Comparison of ENCODE assay signal across 9 cellular contexts in the genomic region with DNA sequence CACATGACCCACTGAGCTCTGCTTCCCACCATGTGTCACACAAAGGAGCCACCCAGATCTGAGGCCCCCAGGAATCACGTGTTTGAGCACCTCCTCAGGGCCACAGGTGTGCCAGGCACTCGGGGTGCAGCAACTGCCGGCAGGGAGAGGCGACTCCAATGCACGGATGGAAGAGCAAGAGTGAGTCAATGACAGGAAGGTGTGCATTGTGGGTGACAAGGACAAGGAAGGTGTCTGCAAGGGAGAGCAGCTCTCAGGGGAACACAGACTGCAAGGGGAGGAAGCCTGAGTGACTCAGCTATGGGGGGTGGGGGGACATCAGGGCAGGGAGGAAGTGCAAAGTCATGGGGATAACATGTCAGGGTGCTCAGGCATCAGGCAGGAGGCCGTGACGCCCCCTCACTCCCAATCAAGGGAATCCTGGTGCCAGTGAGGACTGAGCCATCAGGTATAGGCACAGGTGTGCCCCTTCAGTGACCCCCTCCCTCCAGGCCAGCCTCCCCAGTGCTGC.
A peak's percentile ranks its signal among the peaks of the same experiment; 100 is the strongest.
DNase-seq lines count a peak whose midpoint lies in the region; ATAC-seq and TF ChIP-seq lines count a peak whose summit lies in the region.
"Had no signal": no experiment of that assay in that cellular context is flagged by ENCODE, and none has a peak within 500 bp of the region (broad histone marks: within the 10 kb centered on the region; RNA-seq: fewer than 3 reads in every experiment).

No MANE protein-coding gene starts in this region.

- ATAC-seq in stimulated activated memory B cell treated with anti-CD40 and anti-IgM and Interleukin-4, amounts not matched to agents 10 μg/mL and 1 μg/mL and 100 μg/mL, for 72 hours: peak; percentile 58
- ATAC-seq in HG03354 (IDR thresholded peaks at IDR 0.05; ENCODE audit: poor library complexity, severe bottlenecking, unreplicated experiment): no peak
- ATAC-seq: lower lobe of right lung had no signal

- no peak for TF ChIP-seq CTCF in glutamatergic neuron (IDR thresholded peaks at IDR 0.05; ENCODE audit: partially characterized antibody, unreplicated experiment)

- DNase-seq in activated CD4-positive, alpha-beta T cell treated with anti-CD3 and anti-CD28 coated beads for 24 hours (ENCODE audit: low read depth in 2 of 2): peak; percentile 14 to 26
- DNase-seq in activated CD4-positive, alpha-beta T cell treated with anti-CD3 and anti-CD28 coated beads, Interleukin-2, amount 50 U/mL, for 1 hour: no peak
- DNase-seq in dermis blood vessel endothelial cell (peak; percentile 8), ecto neural progenitor cell (ENCODE audit: low spot score) (no peak), glutamatergic neuron (no peak)
- DNase-seq: lower lobe of right lung had no signal

- H3K27me3 Mint-ChIP-seq in T-helper 1 cell treated with Interleukin-12 subunit alpha and Interleukin-12 subunit beta and Interleukin-4 antibody, amounts not matched to agents 30 μg/mL and 1 μg/mL, for 36 hours (ENCODE audit: low read depth): no peaks in the 10 kb centered on the region
- H3K27me3 Mint-ChIP-seq in stimulated activated memory B cell treated with anti-CD40 and anti-IgM and Interleukin-4, amounts not matched to agents 10 μg/mL and 1 μg/mL and 100 μg/mL, for 72 hours: no peaks in the 10 kb centered on the region
- peaks cover 4% of the 10 kb centered on the region for H3K27me3 Mint-ChIP-seq in glutamatergic neuron (ENCODE audit: unreplicated experiment)

- H3K36me3 Mint-ChIP-seq in T-helper 1 cell treated with Interleukin-12 subunit alpha and Interleukin-12 subunit beta and Interleukin-4 antibody, amounts not matched to agents 30 μg/mL and 1 μg/mL, for 36 hours (ENCODE audit: low read depth): peaks cover 54% of the 10 kb centered on the region
- H3K36me3 Mint-ChIP-seq in stimulated activated memory B cell treated with anti-CD40 and anti-IgM and Interleukin-4, amounts not matched to agents 10 μg/mL and 1 μg/mL and 100 μg/mL, for 72 hours: peaks cover 67% of the 10 kb centered on the region
- peaks cover 9% of the 10 kb centered on the region for H3K36me3 Mint-ChIP-seq in glutamatergic neuron (ENCODE audit: unreplicated experiment)

- no peak overlapping the region for H3K4me3 Mint-ChIP-seq in T-helper 1 cell treated with Interleukin-12 subunit alpha and Interleukin-12 subunit beta and Interleukin-4 antibody, amounts not matched to agents 30 μg/mL and 1 μg/mL, for 36 hours
- H3K4me3 Mint-ChIP-seq in stimulated activated memory B cell treated with anti-CD40 and anti-IgM and Interleukin-4, amounts not matched to agents 10 μg/mL and 1 μg/mL and 100 μg/mL, for 72 hours: no peak overlapping the region
- H3K4me3 Mint-ChIP-seq in glutamatergic neuron (ENCODE audit: unreplicated experiment): no peak overlapping the region

- H3K9me3 Mint-ChIP-seq in T-helper 1 cell treated with Interleukin-12 subunit alpha and Interleukin-12 subunit beta and Interleukin-4 antibody, amounts not matched to agents 30 μg/mL and 1 μg/mL, for 36 hours: no peaks in the 10 kb centered on the region
- no peaks in the 10 kb centered on the region for H3K9me3 Mint-ChIP-seq in stimulated activated memory B cell treated with anti-CD40 and anti-IgM and Interleukin-4, amounts not matched to agents 10 μg/mL and 1 μg/mL and 100 μg/mL, for 72 hours
- H3K9me3 Mint-ChIP-seq in glutamatergic neuron (ENCODE audit: unreplicated experiment): peaks cover 1% of the 10 kb centered on the region

- H3K4me1 Mint-ChIP-seq in T-helper 1 cell treated with Interleukin-12 subunit alpha and Interleukin-12 subunit beta and Interleukin-4 antibody, amounts not matched to agents 30 μg/mL and 1 μg/mL, for 36 hours (ENCODE audit: low read depth): peaks cover 26% of the 10 kb centered on the region
- H3K4me1 Mint-ChIP-seq in stimulated activated memory B cell treated with anti-CD40 and anti-IgM and Interleukin-4, amounts not matched to agents 10 μg/mL and 1 μg/mL and 100 μg/mL, for 72 hours: peaks cover 30% of the 10 kb centered on the region
- H3K4me1 Mint-ChIP-seq in glutamatergic neuron (ENCODE audit: low read depth, unreplicated experiment): peaks cover 1% of the 10 kb centered on the region

- peak overlapping the region; percentile 1 for H3K27ac Mint-ChIP-seq in T-helper 1 cell treated with Interleukin-12 subunit alpha and Interleukin-12 subunit beta and Interleukin-4 antibody, amounts not matched to agents 30 μg/mL and 1 μg/mL, for 36 hours
- peak overlapping the region; percentile 81 for H3K27ac Mint-ChIP-seq in stimulated activated memory B cell treated with anti-CD40 and anti-IgM and Interleukin-4, amounts not matched to agents 10 μg/mL and 1 μg/mL and 100 μg/mL, for 72 hours
- H3K27ac Mint-ChIP-seq in glutamatergic neuron (ENCODE audit: unreplicated experiment): no peak overlapping the region

Comparison
In these comparisons a context has a peak if more than half of its experiments do, and no peak if none do; other contexts are left out.
1. DNase-seq: peak in activated CD4-positive, alpha-beta T cell treated with anti-CD3 and anti-CD28 coated beads for 24 hours (2 of 2) and dermis blood vessel endothelial cell (single experiment); none in activated CD4-positive, alpha-beta T cell treated with anti-CD3 and anti-CD28 coated beads, Interleukin-2, amount 50 U/mL, for 1 hour (single experiment), ecto neural progenitor cell (single experiment) and glutamatergic neuron (single experiment).